ENCODE assay signal across 1 cellular context in genomic region chr5:150904479-150905311, GRCh38.
TF ChIP-seq lines count a peak whose summit lies in the region.

ZNF300 (minus strand) TSS chr5:150904980; CDS start chr5:150903155, 1,825 bp downstream.

TF ChIP-seq in A549, 52 proteins besides CTCF, POLR2A, EP300 and RAD21 (continued from another document):
- TF ChIP-seq MAX (IDR thresholded peaks at IDR 0.05), result peak; percentile 85
